ENCODE assay signal across 8 cellular contexts in the genomic region with DNA sequence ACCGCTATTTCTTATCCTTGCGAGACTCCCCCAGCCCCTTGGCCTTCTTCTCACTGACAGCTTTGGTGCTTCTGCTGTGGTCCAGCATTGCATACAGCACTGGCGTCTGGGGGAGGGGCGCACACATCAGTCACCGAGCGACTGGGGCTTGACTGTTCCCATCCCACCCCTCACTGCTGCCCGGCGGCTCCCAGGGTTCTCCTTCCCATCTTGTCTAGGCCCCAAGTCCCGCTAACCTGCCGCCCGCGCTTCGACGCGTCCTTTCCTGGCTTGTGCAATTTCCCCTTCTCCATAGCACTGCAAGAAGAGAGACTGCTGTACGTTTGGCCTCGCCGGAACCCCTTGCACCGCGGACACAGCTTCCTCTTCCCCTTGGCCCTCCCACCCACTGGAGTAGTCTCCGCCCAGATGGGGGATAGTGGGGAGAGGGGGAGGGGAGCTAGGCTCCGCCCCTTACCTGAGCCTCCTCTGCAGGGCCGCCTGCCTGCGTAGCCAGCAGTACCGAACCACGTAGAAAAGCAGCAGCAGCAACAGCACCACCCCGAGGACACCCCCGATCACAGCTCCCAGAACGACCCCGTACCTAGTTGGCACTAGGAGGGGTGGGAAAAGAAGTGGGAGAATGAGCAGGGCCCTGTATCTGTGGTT. TPM values are rescaled to one million over a fixed set of nuclear protein-coding genes. Genes with fewer than 3 reads are reported as not detected.
A peak's percentile ranks its signal among the peaks of the same experiment; 100 is the strongest.
DNase-seq lines count a peak whose midpoint lies in the region; ATAC-seq and TF ChIP-seq lines count a peak whose summit lies in the region.

No MANE protein-coding gene starts in this region.

- no peak overlapping the region for H3K23ac ChIP-seq in trophoblast cell (ENCODE audit: low read length)

- ATAC-seq in GM19043 (IDR thresholded peaks at IDR 0.05; ENCODE audit: low read depth, unreplicated experiment) = peak; percentile 69
- peak; percentile 88 to 97 for ATAC-seq in activated naive CD4-positive, alpha-beta T cell treated with anti-CD3 and anti-CD28 coated beads, Interleukin-2, amount 50 U/mL, for 72 hours
- ATAC-seq in heart right ventricle = peak; percentile 85 to 94 (median 91)

- H3K79me2 ChIP-seq in trophoblast cell (ENCODE audit: control insufficient read depth, insufficient read depth, low read length, poor library complexity) = peaks cover 4% of the 10 kb centered on the region

- H2AFZ ChIP-seq in trophoblast cell (ENCODE audit: insufficient read depth, low read length, poor library complexity) = peak overlapping the region; percentile 61

- H3K4ac ChIP-seq in trophoblast cell (ENCODE audit: low read depth, low read length) = no peak overlapping the region

- in situ Hi-C loops in ACHN (cut with HindIII; ENCODE audit: low pct_ligation_motif_present, low pct_unique_long_range_greater_than_20kb, low sequenced_read_pairs) = loop anchor here (25.0 kb wide), 1 partner anchor 94 kb away; a partner anchor contains a TSS

- H3K4me1 ChIP-seq in HUES48 (ENCODE audit: control insufficient read depth, insufficient read depth, low read length) = peaks cover 17% of the 10 kb centered on the region
- peaks cover 0 to 52% (median 13%) of the 10 kb centered on the region in 9 donors for H3K4me1 ChIP-seq in heart right ventricle
- H3K4me1 ChIP-seq in trophoblast cell (ENCODE audit: control insufficient read depth in 1 of 2, insufficient read depth in 2 of 2, low read length in 2 of 2) = peaks cover 3 to 8% of the 10 kb centered on the region in 2 experiments
- peaks cover 0 to 53% (median 23%) of the 10 kb centered on the region in 4 donors for H3K4me1 ChIP-seq in tibial nerve

- H3K27me3 ChIP-seq in HUES48 (ENCODE audit: control insufficient read depth, insufficient read depth, low read length) (no peaks in the 10 kb centered on the region), heart right ventricle (peaks cover 0 to 3% (median 0%) of the 10 kb centered on the region in 7 donors), trophoblast cell (ENCODE audit: insufficient read depth, low read length) (no peaks in the 10 kb centered on the region), tibial nerve (no peaks in the 10 kb centered on the region)

- H3K9ac ChIP-seq in HUES48 (ENCODE audit: low read depth, low read length) = no peak overlapping the region
- H3K9ac ChIP-seq in trophoblast cell (ENCODE audit: low read length) = no peak overlapping the region

- peak overlapping the region; percentile 89 for H4K8ac ChIP-seq in trophoblast cell (ENCODE audit: low read depth, low read length)

- peak; percentile 29 for DNase-seq in ACHN
- peak; percentile 96 for DNase-seq in SIG-M5 treated with dmso at 0.1 percent for 504 hours (lab: John Stamatoyannopoulos, UW; ENCODE audit: unreplicated experiment)
- peak; percentile 77 to 86 for DNase-seq in activated naive CD4-positive, alpha-beta T cell treated with anti-CD3 and anti-CD28 coated beads, Interleukin-2, amount 50 U/mL, for 72 hours (ENCODE audit: low spot score in 2 of 2)
- DNase-seq in heart right ventricle = peak; percentile 75 to 77
- DNase-seq in trophoblast cell = peak; percentile 73 to 79
- DNase-seq in tibial nerve (ENCODE audit: low spot score in 2 of 2) = peak; percentile 38 to 63

- no peak overlapping the region for H2AK5ac ChIP-seq in trophoblast cell (ENCODE audit: low read length)

- H2BK120ac ChIP-seq in trophoblast cell (ENCODE audit: insufficient read depth, low read length, poor library complexity) = no peak overlapping the region

- H3K79me1 ChIP-seq in trophoblast cell (ENCODE audit: low read length) = peaks cover 3% of the 10 kb centered on the region

- peak overlapping the region; percentile 47 for H3K27ac ChIP-seq in HUES48 (ENCODE audit: low read depth, low read length)
- H3K27ac ChIP-seq in heart right ventricle = peak overlapping the region in 8 of 10 donors; percentile 28 to 93 (median 62)
- H3K27ac ChIP-seq in trophoblast cell (ENCODE audit: low read depth, low read length) = no peak overlapping the region
- H3K27ac ChIP-seq in tibial nerve = peak overlapping the region; percentile 26 to 98 (median 82)

- WGBS in heart right ventricle, 2 donors = 4 to 5% methylated on average over 30 of the region's 30 CpGs
- no CpG with 5 or more reads among the region's 30 CpGs for WGBS in trophoblast cell (ENCODE audit: extremely low coverage, insufficient coverage, insufficient read length)
- 3 to 9% methylated on average over 26 to 29 of the region's 30 CpGs for WGBS in tibial nerve, 2 donors

- peak overlapping the region; percentile 20 for H3K18ac ChIP-seq in trophoblast cell (ENCODE audit: low read length)

- H3K4me3 ChIP-seq in HUES48 (ENCODE audit: low read depth, low read length) (peak overlapping the region; percentile 95), heart right ventricle (peak overlapping the region; percentile 51 to 75 (median 62)), trophoblast cell (ENCODE audit: low read depth, low read length) (peak overlapping the region; percentile 74), tibial nerve (peak overlapping the region; percentile 37 to 77 (median 68))

- TF ChIP-seq POLR2A in tibial nerve (IDR thresholded peaks at IDR 0.05) = peak in 1 of 2 donors; percentile 52

- H2BK5ac ChIP-seq in trophoblast cell (ENCODE audit: low read depth, low read length, poor library complexity) = no peak overlapping the region

- peaks cover 5 to 7% of the 10 kb centered on the region in 2 donors for H3K36me3 Mint-ChIP-seq in activated naive CD4-positive, alpha-beta T cell treated with anti-CD3 and anti-CD28 coated beads, Interleukin-2, amount 50 U/mL, for 72 hours

- H4K91ac ChIP-seq in trophoblast cell (ENCODE audit: low read depth, low read length) = peak overlapping the region; percentile 23

- intact Hi-C loops in heart right ventricle (cut with DNase I) = loop anchor here in 1 of 10 donors (5.0 kb wide), 1 partner anchor 61 kb away; a partner anchor contains a TSS

- peak in 5 of 9 donors; percentile 10 to 39 (median 31) for TF ChIP-seq CTCF in heart right ventricle (IDR thresholded peaks at IDR 0.05)
- TF ChIP-seq CTCF in tibial nerve (IDR thresholded peaks at IDR 0.05) = peak in 4 of 5 experiments; percentile 14 to 17 (median 16)

- TF ChIP-seq EP300 in tibial nerve (IDR thresholded peaks at IDR 0.05) = peak in 1 of 2 donors; percentile 64

- peak overlapping the region; percentile 63 for H3K4me2 ChIP-seq in trophoblast cell (ENCODE audit: low read length)

- H3K9me3 ChIP-seq in HUES48 (ENCODE audit: control insufficient read depth, insufficient read depth, low read length) = no peaks in the 10 kb centered on the region
- H3K9me3 ChIP-seq in heart right ventricle = no peaks in the 10 kb centered on the region
- H3K9me3 ChIP-seq in trophoblast cell (ENCODE audit: insufficient read depth, low read depth, low read length) = peaks cover 6% of the 10 kb centered on the region
- H3K9me3 ChIP-seq in tibial nerve = no peaks in the 10 kb centered on the region

- H3K14ac ChIP-seq in trophoblast cell (ENCODE audit: low read length) = no peak overlapping the region

- no peaks in the 10 kb centered on the region for H3K9me3 Mint-ChIP-seq in activated naive CD4-positive, alpha-beta T cell treated with anti-CD3 and anti-CD28 coated beads, Interleukin-2, amount 50 U/mL, for 72 hours

- H3K27ac Mint-ChIP-seq in activated naive CD4-positive, alpha-beta T cell treated with anti-CD3 and anti-CD28 coated beads, Interleukin-2, amount 50 U/mL, for 72 hours = peak overlapping the region; percentile 94

- no peaks in the 10 kb centered on the region for H3K36me3 ChIP-seq in HUES48 (ENCODE audit: control insufficient read depth, insufficient read depth, low read length)
- peaks cover 0 to 14% (median 0%) of the 10 kb centered on the region in 9 donors for H3K36me3 ChIP-seq in heart right ventricle
- no peaks in the 10 kb centered on the region for H3K36me3 ChIP-seq in trophoblast cell (ENCODE audit: control insufficient read depth in 1 of 2, insufficient read depth in 2 of 2, low read length in 2 of 2)
- H3K36me3 ChIP-seq in tibial nerve = peaks cover 0 to 8% (median 0%) of the 10 kb centered on the region in 3 donors

- H2BK12ac ChIP-seq in trophoblast cell (ENCODE audit: low read length) = no peak overlapping the region

- H4K12ac ChIP-seq in trophoblast cell (ENCODE audit: low read depth, low read length) = peak overlapping the region; percentile 23

RNA-seq across cellular contexts. Expression of a gene that starts 3.8 kb away (rescaled TPM):
- total RNA-seq in activated naive CD4-positive, alpha-beta T cell treated with anti-CD3 and anti-CD28 coated beads, Interleukin-2, amount 50 U/mL, for 72 hours = 1 to 10 TPM; 6.4 to 7.1 TPM
- 1 to 10 TPM; 1.0 to 5.6 (median 1.6) TPM for total RNA-seq in heart right ventricle
- 1 to 10 TPM; 1.5 to 3.4 TPM for polyA plus RNA-seq in heart right ventricle
- 1.5 and 1.6 TPM in 2 replicates for polyA plus RNA-seq in trophoblast cell (2013)
- total RNA-seq in tibial nerve = 1,000 to 10,000 TPM in 3 of 4 donors, 100 to 1,000 TPM in 1; 570 to 1,776 (median 1,657) TPM

RNA-seq across cellular contexts. Expression of a gene that starts 8.2 kb away (rescaled TPM):
- 100 to 1,000 TPM; 179 to 207 TPM for total RNA-seq in activated naive CD4-positive, alpha-beta T cell treated with anti-CD3 and anti-CD28 coated beads, Interleukin-2, amount 50 U/mL, for 72 hours
- 100 to 1,000 TPM; 342 to 459 (median 420) TPM for total RNA-seq in heart right ventricle
- 100 to 1,000 TPM in 1 of 2 donors, 10 to 100 TPM in 1; 18.1 to 176 TPM for polyA plus RNA-seq in heart right ventricle
- polyA plus RNA-seq in trophoblast cell (2013) = 124 and 129 TPM in 2 replicates
- total RNA-seq in tibial nerve = 100 to 1,000 TPM in 1 of 4 donors, 10 to 100 TPM in 3; 27.9 to 144 (median 48.4) TPM

RNA-seq across cellular contexts. Expression of a gene that starts 47.5 kb away (rescaled TPM):
- total RNA-seq in activated naive CD4-positive, alpha-beta T cell treated with anti-CD3 and anti-CD28 coated beads, Interleukin-2, amount 50 U/mL, for 72 hours = under 1 TPM in 1 of 2 donors, not detected in 1; 0.97 TPM
- total RNA-seq in heart right ventricle = 1 to 10 TPM in 1 of 10 donors, under 1 TPM in 8, not detected in 1; 0.38 to 1.0 (median 0.46) TPM
- under 1 TPM; 0.29 to 0.75 TPM for polyA plus RNA-seq in heart right ventricle
- polyA plus RNA-seq in trophoblast cell (2013) = 0.99 and 1.1 TPM in 2 replicates
- 1 to 10 TPM in 1 of 4 donors, under 1 TPM in 1, not detected in 2; 0.42 to 1.2 TPM for total RNA-seq in tibial nerve

Comparison
In these comparisons a context has a peak if more than half of its experiments do, and no peak if none do; other contexts are left out.
1. DNase-seq: peak in every context shown above with its lines; median percentile 96 in SIG-M5 treated with dmso at 0.1 percent for 504 hours; 82 in activated naive CD4-positive, alpha-beta T cell treated with anti-CD3 and anti-CD28 coated beads, Interleukin-2, amount 50 U/mL, for 72 hours; 76 in heart right ventricle; 76 in trophoblast cell; 50 in tibial nerve; 29 in ACHN.
2. RNA of a gene that starts 3.8 kb away (total RNA-seq): 570 to 1,776 TPM in tibial nerve; 6.4 to 7.1 TPM in activated naive CD4-positive, alpha-beta T cell treated with anti-CD3 and anti-CD28 coated beads, Interleukin-2, amount 50 U/mL, for 72 hours and 1.0 to 5.6 TPM in heart right ventricle; every median in the first group is over 10 times any median in the second.
3. Peak in every context shown above with its lines, with median percentiles within 50 percentile points of each other: ATAC-seq and H3K4me3 ChIP-seq.